ENCODE assay signal across 26 cellular contexts in genomic region chr7:134731616-134732015, GRCh38. TPM values are rescaled to one million over a fixed set of nuclear protein-coding genes. Genes with fewer than 3 reads are reported as not detected.
DNase-seq lines count a peak whose midpoint lies in the region; FAIRE-seq and TF ChIP-seq lines count a peak whose summit lies in the region.
"Had no signal": no experiment of that assay in that cellular context is flagged by ENCODE, and none has a peak within 500 bp of the region (broad histone marks: within the 10 kb centered on the region; RNA-seq: fewer than 3 reads in every experiment).

No MANE protein-coding gene starts in this region.

- FAIRE-seq in RCC 7860 (lab: Jason Lieb, UNC): no peak
- FAIRE-seq: bronchial epithelial cell, GM12878 had no signal

- peaks cover 0 to 2% of the 10 kb centered on the region in 2 donors for H3K27me3 Mint-ChIP-seq in CD4-positive, alpha-beta memory T cell
- H3K27me3 Mint-ChIP-seq: naive thymus-derived CD8-positive, alpha-beta T cell had no signal

- H3K4me1 Mint-ChIP-seq in CD4-positive, alpha-beta memory T cell: no peaks in the 10 kb centered on the region
- H3K4me1 Mint-ChIP-seq: endodermal cell, H9 had no signal

- H3K27me3 ChIP-seq in left ventricle myocardium inferior (ENCODE audit: low read depth): no peaks in the 10 kb centered on the region
- H3K27me3 ChIP-seq in right atrium auricular region: no peaks in the 10 kb centered on the region
- no peaks in the 10 kb centered on the region for H3K27me3 ChIP-seq in adipocyte (replicated peaks; ENCODE audit: control insufficient read depth, insufficient read depth, low read length)
- no peaks in the 10 kb centered on the region for H3K27me3 ChIP-seq in sigmoid colon
- no peaks in the 10 kb centered on the region for H3K27me3 ChIP-seq in CD4-positive, alpha-beta memory T cell (ENCODE audit: insufficient read depth, low read length)
- H3K27me3 ChIP-seq: colonic mucosa, left lung had no signal

- H3K36me3 ChIP-seq in left ventricle myocardium inferior (no peaks in the 10 kb centered on the region), right atrium auricular region (no peaks in the 10 kb centered on the region), adipocyte (ENCODE audit: control insufficient read depth, insufficient read depth, low read length, severe bottlenecking) (no peaks in the 10 kb centered on the region), sigmoid colon (no peaks in the 10 kb centered on the region)
- H3K36me3 ChIP-seq in CD4-positive, alpha-beta memory T cell (ENCODE audit: insufficient read depth, low read length): no peaks in the 10 kb centered on the region
- H3K36me3 ChIP-seq: colonic mucosa, left lung had no signal

- POLR2A ChIA-PET in CD4-positive, alpha-beta memory T cell (lab: Charles Lee; ENCODE audit: partially characterized antibody): no interaction called here

- H3K9me3 ChIP-seq in left ventricle myocardium inferior (replicated peaks) (no peaks in the 10 kb centered on the region), right atrium auricular region (no peaks in the 10 kb centered on the region), adipocyte (ENCODE audit: control insufficient read depth, low read length) (no peaks in the 10 kb centered on the region), sigmoid colon (no peaks in the 10 kb centered on the region)
- H3K9me3 ChIP-seq in CD4-positive, alpha-beta memory T cell (ENCODE audit: control insufficient read depth in 1 of 2, low read length in 2 of 2): no peaks in the 10 kb centered on the region
- H3K9me3 ChIP-seq: colonic mucosa, left lung had no signal

- TF ChIP-seq CTCF in left ventricle myocardium inferior (IDR thresholded peaks at IDR 0.05; ENCODE audit: borderline replicate concordance) (no peak), right atrium auricular region (IDR thresholded peaks at IDR 0.05) (no peak), sigmoid colon (IDR thresholded peaks at IDR 0.05) (no peak)

- no peak overlapping the region for H3K4me3 ChIP-seq in left ventricle myocardium inferior
- no peak overlapping the region for H3K4me3 ChIP-seq in right atrium auricular region
- no peak overlapping the region for H3K4me3 ChIP-seq in adipocyte (ENCODE audit: low read length)
- H3K4me3 ChIP-seq in sigmoid colon: no peak overlapping the region
- H3K4me3 ChIP-seq in CD4-positive, alpha-beta memory T cell (ENCODE audit: low read length in 2 of 2): no peak overlapping the region
- H3K4me3 ChIP-seq: colonic mucosa, GM12878, left lung had no signal

- peak overlapping the region; percentile 86 for H3K9ac ChIP-seq in adipocyte (ENCODE audit: low read length)

- no peaks in the 10 kb centered on the region for H3K36me3 Mint-ChIP-seq in CD4-positive, alpha-beta memory T cell

- DNase-seq in left ventricle myocardium inferior (no peak), right atrium auricular region (ENCODE audit: low spot score) (no peak), adipocyte (ENCODE audit: low read depth) (no peak), sigmoid colon (no peak), NCI-H2227 treated with DMSO at 0.1 percent for 48 hours (lab: John Stamatoyannopoulos, UW) (no peak), RCC 7860 (ENCODE audit: low spot score) (no peak)
- DNase-seq in CD4-positive, alpha-beta memory T cell: no peak
- DNase-seq: activated CD4-positive, alpha-beta T cell treated with anti-CD3 and anti-CD28 coated beads, Interleukin-2, amount 50 U/mL, for 1 hour; activated naive CD4-positive, alpha-beta T cell; amygdala; Calu3; colonic mucosa; H9; hypothalamus; left lung; naive thymus-derived CD8-positive, alpha-beta T cell; NCI-H187; NCI-H526 treated with DMSO at 0.1 percent for 48 hours; right cardiac atrium; stimulated activated CD4-positive, alpha-beta T cell treated with anti-CD3 and anti-CD28 coated beads, Interleukin-4, amount 100 ng/mL, for 4 hours had no signal

- TF ChIP-seq EP300 in sigmoid colon (IDR thresholded peaks at IDR 0.05): no peak

- no peak for TF ChIP-seq POLR2A in sigmoid colon (IDR thresholded peaks at IDR 0.05)

- intact Hi-C loops in left ventricle myocardium inferior (cut with micrococcal nuclease) (no loop called here), sigmoid colon (cut with DNase I) (no loop called here)
- intact Hi-C loops in CD4-positive, alpha-beta memory T cell (cut with micrococcal nuclease): no loop called here

- H3K4me1 ChIP-seq in left ventricle myocardium inferior (peaks cover 30% of the 10 kb centered on the region), right atrium auricular region (peaks cover 0 to 33% of the 10 kb centered on the region in 2 donors), adipocyte (ENCODE audit: control insufficient read depth, insufficient read depth, low read length) (peaks cover 32% of the 10 kb centered on the region), sigmoid colon (peaks cover 0 to 54% (median 37%) of the 10 kb centered on the region in 4 donors)
- no peaks in the 10 kb centered on the region for H3K4me1 ChIP-seq in CD4-positive, alpha-beta memory T cell (ENCODE audit: insufficient read depth, low read length)
- H3K4me1 ChIP-seq: colonic mucosa, left lung had no signal

- no peak overlapping the region for H3K27ac Mint-ChIP-seq in CD4-positive, alpha-beta memory T cell
- H3K27ac Mint-ChIP-seq: endodermal cell, H9 had no signal

- H3K27ac ChIP-seq in left ventricle myocardium inferior (replicated peaks) (peak overlapping the region; percentile 66), right atrium auricular region (peak overlapping the region in 1 of 2 donors; percentile 56), sigmoid colon (peak overlapping the region in 3 of 4 donors; percentile 24 to 92 (median 82))
- H3K27ac ChIP-seq in CD4-positive, alpha-beta memory T cell (ENCODE audit: low read depth, low read length): no peak overlapping the region
- H3K27ac ChIP-seq: C4-2B, RWPE1, VCaP had no signal

- no peaks in the 10 kb centered on the region for H3K9me3 Mint-ChIP-seq in CD4-positive, alpha-beta memory T cell
- H3K9me3 Mint-ChIP-seq: endodermal cell, H9 had no signal

- CTCF ChIA-PET in CD4-positive, alpha-beta memory T cell (lab: Charles Lee; ENCODE audit: partially characterized antibody): interaction anchor here (0.9 kb wide), 1 partner anchor 18 kb away, joined by 3 read pairs; no protein-coding TSS in a partner anchor

- H3K4me3 Mint-ChIP-seq in CD4-positive, alpha-beta memory T cell: no peak overlapping the region
- H3K4me3 Mint-ChIP-seq: endodermal cell; H9; naive thymus-derived CD8-positive, alpha-beta T cell had no signal

- 75 to 79% methylated on average over 1 of the region's 1 CpG for WGBS in sigmoid colon, 2 donors

RNA-seq across cellular contexts. Expression of gene CALD1, which starts 47.8 kb away (rescaled TPM):
- total RNA-seq in left ventricle myocardium inferior: 122 TPM
- total RNA-seq in right atrium auricular region: 100 to 1,000 TPM; 119 to 157 TPM
- 1,000 to 10,000 TPM; 1,069 to 2,150 (median 1,500) TPM for total RNA-seq in sigmoid colon
- polyA plus RNA-seq in sigmoid colon: 100 to 1,000 TPM in 1 of 3 donors, 10 to 100 TPM in 2; 34.7 to 125 (median 79.3) TPM
- total RNA-seq in CD4-positive, alpha-beta memory T cell: not detected
- under 1 TPM in 1 of 2 donors, not detected in 1; 0.13 TPM for polyA plus RNA-seq in CD4-positive, alpha-beta memory T cell
- total RNA-seq: naive thymus-derived CD8-positive, alpha-beta T cell had no signal
- polyA plus RNA-seq: naive thymus-derived CD8-positive, alpha-beta T cell had no signal

Comparison
In these comparisons a context has a peak if more than half of its experiments do, and no peak if none do; other contexts are left out.
1. RNA of gene CALD1, which starts 47.8 kb away (total RNA-seq): 1,069 to 2,150 TPM in sigmoid colon, 119 to 157 TPM in right atrium auricular region and 122 TPM in left ventricle myocardium inferior (single experiment); not detected in CD4-positive, alpha-beta memory T cell; every median in the first group is over 100 times any median in the second.